9 cellular contexts compared by ENCODE assay signal in genomic region chr17:68771867-68772515, GRCh38.
A peak's percentile ranks its signal among the peaks of the same experiment; 100 is the strongest.
DNase-seq lines count a peak whose midpoint lies in the region; ATAC-seq and TF ChIP-seq lines count a peak whose summit lies in the region.
"Had no signal": no experiment of that assay in that cellular context is flagged by ENCODE, and none has a peak within 500 bp of the region (broad histone marks: within the 10 kb centered on the region; RNA-seq: fewer than 3 reads in every experiment).

No MANE protein-coding gene starts in this region.

- H3K27me3 Mint-ChIP-seq in neural progenitor cell (ENCODE audit: insufficient read depth, low read depth) = no peaks in the 10 kb centered on the region

- H3K9me3 ChIP-seq in SU-DHL-6 (ENCODE audit: insufficient read depth, low read length) (no peaks in the 10 kb centered on the region), neural progenitor cell (ENCODE audit: low read depth) (no peaks in the 10 kb centered on the region)

- no peaks in the 10 kb centered on the region for H3F3A ChIP-seq in SU-DHL-6 (ENCODE audit: insufficient read depth)
- H3F3A ChIP-seq in neural progenitor cell (ENCODE audit: low read depth) = no peaks in the 10 kb centered on the region

- ATAC-seq in GM21723 (IDR thresholded peaks at IDR 0.05; ENCODE audit: unreplicated experiment) = peak; percentile 79

- no peaks in the 10 kb centered on the region for H3K4me1 ChIP-seq in neural progenitor cell

- H2AFZ ChIP-seq in SU-DHL-6 (ENCODE audit: low read depth, low read length, severe bottlenecking) (no peak overlapping the region), neural progenitor cell (replicated peaks) (peak overlapping the region; percentile 71)

- H3K79me2 ChIP-seq in SU-DHL-6 (ENCODE audit: insufficient read depth, low read length) (no peaks in the 10 kb centered on the region), neural progenitor cell (ENCODE audit: low read depth) (no peaks in the 10 kb centered on the region)

- no peaks in the 10 kb centered on the region for H3K36me3 ChIP-seq in SU-DHL-6 (ENCODE audit: low read length)
- H3K36me3 ChIP-seq in neural progenitor cell = no peaks in the 10 kb centered on the region
- H3K36me3 ChIP-seq: BLaER1 treated with 17β-estradiol and CSF1 and Interleukin-3, amounts not matched to agents 10 nM and 100 nM had no signal

- H3K4me3 Mint-ChIP-seq in neural progenitor cell = no peak overlapping the region

- H3K4me1 Mint-ChIP-seq in neural progenitor cell = peaks cover 9% of the 10 kb centered on the region

- H3K9me3 Mint-ChIP-seq in neural progenitor cell = peaks cover 3% of the 10 kb centered on the region

- TF ChIP-seq CTCF in SU-DHL-6 (IDR thresholded peaks at IDR 0.05; ENCODE audit: insufficient read depth, low read length, poor library complexity, severe bottlenecking) = peak; percentile 43
- TF ChIP-seq CTCF in neural progenitor cell (IDR thresholded peaks at IDR 0.05) = peak; percentile 62

- H3K4me2 ChIP-seq in SU-DHL-6 (ENCODE audit: low read depth, low read length, poor library complexity, severe bottlenecking) (peak overlapping the region; percentile 16), neural progenitor cell (no peak overlapping the region)

- no peak overlapping the region for H3K27ac Mint-ChIP-seq in neural progenitor cell

- H3K9me2 ChIP-seq in SU-DHL-6 (replicated peaks; ENCODE audit: insufficient read depth, low read length) = no peaks in the 10 kb centered on the region

- H4K20me1 ChIP-seq in SU-DHL-6 (ENCODE audit: low read depth, low read length) (no peaks in the 10 kb centered on the region), neural progenitor cell (ENCODE audit: low read depth) (no peaks in the 10 kb centered on the region)
- H4K20me1 ChIP-seq: BLaER1 treated with 17β-estradiol and CSF1 and Interleukin-3, amounts not matched to agents 10 nM and 100 nM had no signal

- H3K9ac ChIP-seq in SU-DHL-6 (ENCODE audit: low read length) (no peak overlapping the region), neural progenitor cell (no peak overlapping the region)

- H3K27me3 ChIP-seq in SU-DHL-6 (ENCODE audit: low read length) (no peaks in the 10 kb centered on the region), neural progenitor cell (no peaks in the 10 kb centered on the region)
- H3K27me3 ChIP-seq: BLaER1 treated with 17β-estradiol and CSF1 and Interleukin-3, amounts not matched to agents 10 nM and 100 nM had no signal

- DNase-seq in NCI-H1417 (lab: John Stamatoyannopoulos, UW) (peak in 2 of 3 experiments; percentile 42 to 66), NCI-H1417 treated with DMSO at 0.1 percent for 48 hours (lab: John Stamatoyannopoulos, UW) (no peak), LHCN-M2 (ENCODE audit: low read depth) (peak; percentile 68), fibroblast of the conjunctiva (ENCODE audit: low read depth) (peak; percentile 77), neural progenitor cell (ENCODE audit: low spot score) (peak; percentile 61), ecto neural progenitor cell (ENCODE audit: low spot score) (no peak)

- H3K4me3 ChIP-seq in SU-DHL-6 (ENCODE audit: insufficient read depth, low read length, poor library complexity, severe bottlenecking) (no peak overlapping the region), neural progenitor cell (no peak overlapping the region)
- H3K4me3 ChIP-seq: BLaER1 treated with 17β-estradiol and CSF1 and Interleukin-3, amounts not matched to agents 10 nM and 100 nM had no signal

- H3K36me3 Mint-ChIP-seq in neural progenitor cell = no peaks in the 10 kb centered on the region

- H3K27ac ChIP-seq in SU-DHL-6 (ENCODE audit: low read depth, low read length) (no peak overlapping the region), neural progenitor cell (no peak overlapping the region)

Comparison
In these comparisons a context has a peak if more than half of its experiments do, and no peak if none do; other contexts are left out.
1. DNase-seq: peak in NCI-H1417 (2 of 3), LHCN-M2 (single experiment), fibroblast of the conjunctiva (single experiment) and neural progenitor cell (single experiment); none in NCI-H1417 treated with DMSO at 0.1 percent for 48 hours (single experiment) and ecto neural progenitor cell (single experiment).